Comparison of ENCODE assay signal across 16 cellular contexts in the genomic region with DNA sequence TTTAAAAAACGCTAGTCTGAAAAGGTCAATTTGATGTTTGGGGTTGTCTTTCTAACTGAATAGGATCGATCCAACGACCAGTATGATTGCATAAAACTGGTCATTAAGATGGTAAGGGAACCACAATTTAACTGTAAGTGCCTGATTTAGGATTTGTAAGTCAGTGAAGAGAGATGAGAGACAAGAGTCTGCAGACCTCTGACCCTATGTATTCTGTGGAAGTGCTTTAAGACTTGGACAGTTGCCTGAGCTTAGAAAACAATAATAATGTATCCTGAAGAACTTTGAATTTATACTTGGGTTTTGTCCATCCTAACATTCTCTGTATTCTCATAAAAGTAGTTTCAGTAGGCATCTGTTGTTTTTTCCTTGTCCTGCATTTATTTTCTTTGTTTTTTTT.
DNase-seq lines count a peak whose midpoint lies in the region; ATAC-seq and TF ChIP-seq lines count a peak whose summit lies in the region.
"Had no signal": no experiment of that assay in that cellular context is flagged by ENCODE, and none has a peak within 500 bp of the region (broad histone marks: within the 10 kb centered on the region; RNA-seq: fewer than 3 reads in every experiment).

No MANE protein-coding gene starts in this region.

- peak overlapping the region; percentile 28; the same call in 1 of the 2 replicates for H3K27ac Mint-ChIP-seq in HFFc6
- H3K27ac Mint-ChIP-seq: CD4-positive, alpha-beta memory T cell had no signal

- 26% methylated on average over 3 of the region's 3 CpGs for WGBS in liver

- ATAC-seq in left cardiac atrium, result no peak
- ATAC-seq: HCT116 had no signal

- TF ChIP-seq CTCF in HFFc6 (IDR thresholded peaks at IDR 0.05) (no peak), astrocyte of the spinal cord (IDR thresholded peaks at IDR 0.05; ENCODE audit: low read depth, low read length) (no peak), liver (IDR thresholded peaks at IDR 0.05; ENCODE audit: low read depth, low read length, missing input control) (no peak)

- no peak for TF ChIP-seq RAD21 in liver (IDR thresholded peaks at IDR 0.05)

- H3K27me3 Mint-ChIP-seq in HFFc6 (ENCODE audit: insufficient read depth), result no peaks in the 10 kb centered on the region

- in situ Hi-C loops in astrocyte of the spinal cord (cut with HindIII; ENCODE audit: low sequenced_read_pairs), result no loop called here

- H3K9me3 Mint-ChIP-seq in HFFc6, result peaks cover 4% of the 10 kb centered on the region; the same call in 1 of the 2 replicates

- H3K4me1 Mint-ChIP-seq in HFFc6 (ENCODE audit: low read depth), result peaks cover 21% of the 10 kb centered on the region
- H3K4me1 Mint-ChIP-seq: CD4-positive, alpha-beta memory T cell had no signal

- peaks cover 7 to 28% (median 23%) of the 10 kb centered on the region in 4 donors for H3K4me1 ChIP-seq in liver (ENCODE audit: control insufficient read depth in 4 of 4, insufficient read depth in 4 of 4, low read length in 3 of 4)
- H3K4me1 ChIP-seq: BE2C had no signal

- H3K9me3 ChIP-seq in liver (ENCODE audit: control insufficient read depth in 4 of 4, low read length in 3 of 4), result no peaks in the 10 kb centered on the region
- H3K9me3 ChIP-seq: BE2C had no signal

- H3K27ac ChIP-seq in liver (ENCODE audit: low read depth in 1 of 2, low read length in 2 of 2), result peak overlapping the region; percentile 33 to 77
- H3K27ac ChIP-seq: C4-2B, GM23248 had no signal

- DNase-seq in A172 (ENCODE audit: low spot score), result peak; percentile 10
- DNase-seq in HFFc6, result no peak
- peak; percentile 1 for DNase-seq in astrocyte of the spinal cord (ENCODE audit: low read depth, low spot score)
- no peak for DNase-seq in DMS153 (lab: John Stamatoyannopoulos, UW)
- no peak for DNase-seq in NCI-H146 (lab: John Stamatoyannopoulos, UW)
- no peak for DNase-seq in left cardiac atrium
- no peak for DNase-seq in iPS-NIHi11 (ENCODE audit: low spot score)
- DNase-seq: 8988T; BE2C; CD4-positive, alpha-beta memory T cell; DND-41; GF-D8; GM23248 had no signal

- H3K4me3 Mint-ChIP-seq in HFFc6, result peak overlapping the region; percentile 14; the same call in 1 of the 2 replicates
- H3K4me3 Mint-ChIP-seq: CD4-positive, alpha-beta memory T cell had no signal

- intact Hi-C loops in left cardiac atrium (cut with DNase I), result no loop called here

- H3K36me3 ChIP-seq in liver (ENCODE audit: control insufficient read depth in 4 of 4, insufficient read depth in 3 of 4, low read depth in 1 of 4, low read length in 3 of 4), result no peaks in the 10 kb centered on the region
- H3K36me3 ChIP-seq: BE2C had no signal

- no peaks in the 10 kb centered on the region for H3K27me3 ChIP-seq in liver (ENCODE audit: control insufficient read depth in 4 of 4, insufficient read depth in 4 of 4, low read length in 3 of 4)
- H3K27me3 ChIP-seq: BE2C had no signal

- no peak overlapping the region for H3K4me3 ChIP-seq in astrocyte of the spinal cord (ENCODE audit: low read depth, low read length)
- H3K4me3 ChIP-seq in liver (ENCODE audit: low read depth in 1 of 3, low read length in 3 of 3), result no peak overlapping the region
- H3K4me3 ChIP-seq: GM23248 had no signal

- no peak overlapping the region for H3K9ac ChIP-seq in liver (ENCODE audit: low read depth in 1 of 2, low read length in 2 of 2)
- H3K9ac ChIP-seq: GM23248 had no signal

- no peaks in the 10 kb centered on the region for H3K36me3 Mint-ChIP-seq in HFFc6 (ENCODE audit: low read depth)
- H3K36me3 Mint-ChIP-seq: CD4-positive, alpha-beta memory T cell had no signal

TF ChIP-seq in liver, 16 proteins besides CTCF, POLR2A, EP300 and RAD21:
- TF ChIP-seq JUND (IDR thresholded peaks at IDR 0.05) (no peak), YY1 (IDR thresholded peaks at IDR 0.05) (no peak), RXRA (IDR thresholded peaks at IDR 0.05) (no peak), NR2F2 (IDR thresholded peaks at IDR 0.05) (no peak), HNF4A (conservative IDR thresholded peaks at IDR 0.05) (no peak), SP1 (IDR thresholded peaks at IDR 0.05) (no peak), EGR1 (IDR thresholded peaks at IDR 0.05; ENCODE audit: low read depth in 2 of 2) (no peak), FOXA2 (IDR thresholded peaks at IDR 0.05) (no peak)
- TF ChIP-seq, protein P1, sequence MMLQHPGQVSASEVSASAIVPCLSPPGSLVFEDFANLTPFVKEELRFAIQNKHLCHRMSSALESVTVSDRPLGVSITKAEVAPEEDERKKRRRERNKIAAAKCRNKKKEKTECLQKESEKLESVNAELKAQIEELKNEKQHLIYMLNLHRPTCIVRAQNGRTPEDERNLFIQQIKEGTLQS (IDR thresholded peaks at IDR 0.05), result no peak

Comparison
In these comparisons a context has a peak if more than half of its experiments do, and no peak if none do; other contexts are left out.
1. DNase-seq: peak in A172 (single experiment) and astrocyte of the spinal cord (single experiment); none in HFFc6 (single experiment), DMS153 (single experiment), NCI-H146 (single experiment), left cardiac atrium (single experiment) and iPS-NIHi11 (single experiment).